22 cellular contexts compared by ENCODE assay signal in the genomic region with DNA sequence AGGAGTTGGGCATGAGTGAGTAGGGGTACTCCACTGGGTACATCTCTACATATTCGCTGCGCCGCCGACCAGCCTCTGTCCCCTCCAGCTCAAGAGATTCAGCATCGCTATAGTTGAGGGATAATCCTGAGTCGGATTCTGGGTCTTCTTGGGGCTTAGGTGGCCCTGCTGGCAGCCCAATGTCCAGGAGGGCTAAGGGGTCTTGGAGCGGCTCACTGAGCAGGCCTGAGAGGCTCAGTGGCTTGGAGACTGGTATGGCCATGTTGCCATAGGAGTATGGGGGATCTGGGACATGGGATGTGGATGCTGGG. TPM values are rescaled to one million over a fixed set of nuclear protein-coding genes. Genes with fewer than 3 reads are reported as not detected.
"Had no signal": no experiment of that assay in that cellular context is flagged by ENCODE, and none has a peak within 500 bp of the region (broad histone marks: within the 10 kb centered on the region; RNA-seq: fewer than 3 reads in every experiment).

No MANE protein-coding gene starts in this region.

- H3K9me3 Mint-ChIP-seq: activated naive CD8-positive, alpha-beta T cell treated with anti-CD3 and anti-CD28 coated beads, Interleukin-2, amount 10 ng/mL, durations not matched to agents 7 days and 5 days; activated T-helper 2 cell treated with anti-CD3 and anti-CD28 coated beads, Interferon-gamma antibody, Interleukin-2, Interleukin-4, amounts not matched to agents 10 μg/mL and 5 μg/mL and 100 μg/mL, durations not matched to agents 14 hours and 24 hours and 36 hours; central memory CD8-positive, alpha-beta T cell; natural killer cell treated with Interleukin-12 subunit alpha and Interleukin-12 subunit beta and Interleukin-15 and Interleukin-18, amount 100 ng/mL, for 72 hours; stimulated activated effector memory CD8-positive, alpha-beta T cell treated with anti-CD3 and anti-CD28 coated beads, Interleukin-12 subunit alpha, Interleukin-12 subunit beta, amount 100 ng/mL, for 72 hours had no signal

- H3K27ac Mint-ChIP-seq: activated naive CD8-positive, alpha-beta T cell treated with anti-CD3 and anti-CD28 coated beads, Interleukin-2, amount 10 ng/mL, durations not matched to agents 7 days and 5 days; activated T-helper 2 cell treated with anti-CD3 and anti-CD28 coated beads, Interferon-gamma antibody, Interleukin-2, Interleukin-4, amounts not matched to agents 10 μg/mL and 5 μg/mL and 100 μg/mL, durations not matched to agents 14 hours and 24 hours and 36 hours; stimulated activated effector memory CD8-positive, alpha-beta T cell treated with anti-CD3 and anti-CD28 coated beads, Interleukin-12 subunit alpha, Interleukin-12 subunit beta, amount 100 ng/mL, for 72 hours had no signal

- H3K27me3 Mint-ChIP-seq: natural killer cell treated with Interleukin-12 subunit alpha and Interleukin-12 subunit beta and Interleukin-15 and Interleukin-18, amount 100 ng/mL, for 72 hours had no signal

- H3K4me1 Mint-ChIP-seq: activated naive CD8-positive, alpha-beta T cell treated with anti-CD3 and anti-CD28 coated beads, Interleukin-2, amount 10 ng/mL, durations not matched to agents 7 days and 5 days had no signal

- H3K27ac ChIP-seq: breast epithelium, colonic mucosa, esophagus squamous epithelium, gastrocnemius medialis, transverse colon, uterus had no signal

- H3K4me3 ChIP-seq: breast epithelium, colonic mucosa, esophagus squamous epithelium, gastrocnemius medialis, transverse colon, uterus had no signal

- ATAC-seq: gastrocnemius medialis; sciatic nerve; stimulated activated effector memory CD8-positive, alpha-beta T cell treated with anti-CD3 and anti-CD28 coated beads, Interleukin-12 subunit alpha, Interleukin-12 subunit beta, amount 100 ng/mL, for 72 hours had no signal

- H3K36me3 ChIP-seq: breast epithelium, colonic mucosa, transverse colon, uterus had no signal

- H3K27me3 ChIP-seq: breast epithelium, colonic mucosa, esophagus squamous epithelium, gastrocnemius medialis, transverse colon, uterus had no signal

- H3K36me3 Mint-ChIP-seq: natural killer cell treated with Interleukin-12 subunit alpha and Interleukin-12 subunit beta and Interleukin-15 and Interleukin-18, amount 100 ng/mL, for 72 hours had no signal

- H3K4me3 Mint-ChIP-seq: activated naive CD8-positive, alpha-beta T cell treated with anti-CD3 and anti-CD28 coated beads, Interleukin-2, amount 10 ng/mL, durations not matched to agents 7 days and 5 days; central memory CD8-positive, alpha-beta T cell; natural killer cell treated with Interleukin-12 subunit alpha and Interleukin-12 subunit beta and Interleukin-15 and Interleukin-18, amount 100 ng/mL, for 72 hours; stimulated activated effector memory CD8-positive, alpha-beta T cell treated with anti-CD3 and anti-CD28 coated beads, Interleukin-12 subunit alpha, Interleukin-12 subunit beta, amount 100 ng/mL, for 72 hours had no signal

- DNase-seq: activated CD4-positive, alpha-beta T cell treated with anti-CD3 and anti-CD28 coated beads for 1 hour; activated CD4-positive, alpha-beta T cell treated with anti-CD3 and anti-CD28 coated beads, Interleukin-2, amount 50 U/mL, for 1 hour; activated naive CD4-positive, alpha-beta T cell; activated naive CD8-positive, alpha-beta T cell treated with anti-CD3 and anti-CD28 coated beads, Interleukin-2, amount 10 ng/mL, durations not matched to agents 7 days and 5 days; activated T-cell treated with anti-CD3 and anti-CD28 coated beads, Interleukin-2, amount 50 U/mL, for 1 hour; amniotic stem cell; colonic mucosa; esophagus squamous epithelium; gastrocnemius medialis; hypothalamus; mammary epithelial cell; small intestine; stimulated activated CD4-positive, alpha-beta T cell treated with anti-CD3 and anti-CD28 coated beads, Interleukin-2, amount 100 ng/mL, for 24 hours; T-helper 2 cell; transverse colon; uterus had no signal

- H3K9me3 ChIP-seq: breast epithelium, colonic mucosa, esophagus squamous epithelium, gastrocnemius medialis, transverse colon, uterus had no signal

- H3K4me1 ChIP-seq: breast epithelium, colonic mucosa, uterus had no signal

RNA-seq across cellular contexts. Expression of a gene that starts 7.9 kb away (rescaled TPM):
- total RNA-seq: activated naive CD8-positive, alpha-beta T cell treated with anti-CD3 and anti-CD28 coated beads, Interleukin-2, amount 10 ng/mL, durations not matched to agents 7 days and 5 days; activated T-helper 2 cell treated with anti-CD3 and anti-CD28 coated beads, Interferon-gamma antibody, Interleukin-2, Interleukin-4, amounts not matched to agents 10 μg/mL and 5 μg/mL and 100 μg/mL, durations not matched to agents 14 hours and 24 hours and 36 hours; transverse colon had no signal
